ENCODE assay signal across 1 cellular context in genomic region chr10:100969175-100970075, GRCh38.
TF ChIP-seq lines count a peak whose summit lies in the region.

SEMA4G (plus strand) TSS chr10:100969504; CDS start chr10:100972913, 3,409 bp downstream.

TF ChIP-seq in HepG2, 621 proteins besides CTCF, POLR2A, EP300 and RAD21 (continued from another document):
- TF ChIP-seq NFKB2 (CRISPR knock-in tag; IDR thresholded peaks at IDR 0.05; ENCODE audit: borderline replicate concordance) (peak; percentile 67; the same call in 1 of the 2 replicates), ZNF574 (CRISPR knock-in tag; IDR thresholded peaks at IDR 0.05) (peak; percentile 69), ZNF441 (CRISPR knock-in tag; IDR thresholded peaks at IDR 0.05; ENCODE audit: borderline replicate concordance) (peak; percentile 61; the same call in 1 of the 2 replicates), DRAP1 (CRISPR knock-in tag; IDR thresholded peaks at IDR 0.05) (0 out of 2 replicates have a peak, but pooled peaks have one; percentile 6), MYNN (CRISPR knock-in tag; IDR thresholded peaks at IDR 0.05; ENCODE audit: low read depth) (no peak), ZNF546 (CRISPR knock-in tag; conservative IDR thresholded peaks at IDR 0.05) (peak; percentile 21; the same call in 1 of the 2 replicates), ZNF550 (CRISPR knock-in tag; IDR thresholded peaks at IDR 0.05; ENCODE audit: borderline replicate concordance) (no peak), HMGXB3 (CRISPR knock-in tag; IDR thresholded peaks at IDR 0.05; ENCODE audit: borderline replicate concordance) (no peak), ZFP91 (CRISPR knock-in tag; IDR thresholded peaks at IDR 0.05; ENCODE audit: borderline replicate concordance) (peak; percentile 56; the same call in 1 of the 2 replicates), NKX3-1 (CRISPR knock-in tag; IDR thresholded peaks at IDR 0.05) (no peak), FOXP1 (IDR thresholded peaks at IDR 0.05) (no peak), FOXP1 (CRISPR knock-in tag; IDR thresholded peaks at IDR 0.05) (no peak), POLR2G (IDR thresholded peaks at IDR 0.05; ENCODE audit: low read depth, low read length) (peak; percentile 37; the same call in 1 of the 2 replicates), NONO (IDR thresholded peaks at IDR 0.05) (no peak), NONO (CRISPR knock-in tag; conservative IDR thresholded peaks at IDR 0.05) (peak; percentile 70), BRCA1 (CRISPR knock-in tag; IDR thresholded peaks at IDR 0.05) (no peak), HCFC1 (IDR thresholded peaks at IDR 0.05; ENCODE audit: low read depth, low read length) (no peak), NR3C1 (CRISPR knock-in tag; IDR thresholded peaks at IDR 0.05) (no peak), PHF21A (CRISPR knock-in tag; IDR thresholded peaks at IDR 0.05) (0 out of 2 replicates have a peak, but pooled peaks have one; percentile 35), ZNF788 (CRISPR knock-in tag; IDR thresholded peaks at IDR 0.05; ENCODE audit: borderline replicate concordance) (peak; percentile 44; the same call in 1 of the 2 replicates), ZNF503 (CRISPR knock-in tag; IDR thresholded peaks at IDR 0.05) (0 out of 2 replicates have a peak, but pooled peaks have one; percentile 33), KLF12 (CRISPR knock-in tag; IDR thresholded peaks at IDR 0.05; ENCODE audit: borderline replicate concordance) (peak; percentile 82; the same call in 1 of the 2 replicates), REXO4 (CRISPR knock-in tag; IDR thresholded peaks at IDR 0.05; ENCODE audit: borderline replicate concordance) (no peak), RARG (CRISPR knock-in tag; IDR thresholded peaks at IDR 0.05; ENCODE audit: low read depth) (no peak), BCL6 (CRISPR knock-in tag; IDR thresholded peaks at IDR 0.05) (0 out of 2 replicates have a peak, but pooled peaks have one; percentile 2), MED8 (CRISPR knock-in tag; IDR thresholded peaks at IDR 0.05; ENCODE audit: insufficient replicate concordance) (peak; percentile 78), SSRP1 (CRISPR knock-in tag; IDR thresholded peaks at IDR 0.05) (no peak; the same call in 1 of the 2 replicates), CHD2 (IDR thresholded peaks at IDR 0.05; ENCODE audit: low read depth, low read length) (no peak), ZMYM3 (CRISPR knock-in tag; IDR thresholded peaks at IDR 0.05) (peak; percentile 81), SP140L (CRISPR knock-in tag; IDR thresholded peaks at IDR 0.05; ENCODE audit: borderline replicate concordance) (no peak), ZNF768 (CRISPR knock-in tag; IDR thresholded peaks at IDR 0.05) (peak; percentile 12; the same call in 1 of the 2 replicates), ZNF124 (CRISPR knock-in tag; IDR thresholded peaks at IDR 0.05) (no peak), AGO1 (IDR thresholded peaks at IDR 0.05; ENCODE audit: low read depth, low read length, poor library complexity, severe bottlenecking) (peak; percentile 5), U2AF2 (IDR thresholded peaks at IDR 0.05; ENCODE audit: low read depth, low read length) (no peak), ZNF747 (CRISPR knock-in tag; IDR thresholded peaks at IDR 0.05; ENCODE audit: borderline replicate concordance) (peak; percentile 60), ZBTB49 (CRISPR knock-in tag; IDR thresholded peaks at IDR 0.05; ENCODE audit: borderline replicate concordance) (0 out of 2 replicates have a peak, but pooled peaks have one; percentile 32), EZH2 (conservative IDR thresholded peaks at IDR 0.05; ENCODE audit: low read depth, low read length) (no peak), SYNCRIP (IDR thresholded peaks at IDR 0.05; ENCODE audit: insufficient read depth, low read depth, low read length) (no peak), HOXA9 (CRISPR knock-in tag; IDR thresholded peaks at IDR 0.05; ENCODE audit: borderline replicate concordance) (0 out of 2 replicates have a peak, but pooled peaks have one; percentile 67), SALL1 (CRISPR knock-in tag; IDR thresholded peaks at IDR 0.05) (peak; percentile 76), PHF20 (CRISPR knock-in tag; IDR thresholded peaks at IDR 0.05) (peak; percentile 44), SAP130 (CRISPR knock-in tag; IDR thresholded peaks at IDR 0.05; ENCODE audit: low read depth) (peak; percentile 56), MED1 (CRISPR knock-in tag; IDR thresholded peaks at IDR 0.05) (peak; percentile 57), CC2D1A (CRISPR knock-in tag; IDR thresholded peaks at IDR 0.05) (0 out of 2 replicates have a peak, but pooled peaks have one; percentile 33), REL (CRISPR knock-in tag; conservative IDR thresholded peaks at IDR 0.05) (peak; percentile 78; the same call in 1 of the 2 replicates), ZFP90 (CRISPR knock-in tag; IDR thresholded peaks at IDR 0.05; ENCODE audit: borderline replicate concordance) (peak; percentile 67; the same call in 1 of the 2 replicates), PCBP1 (IDR thresholded peaks at IDR 0.05; ENCODE audit: borderline replicate concordance, low read depth, low read length) (0 out of 2 replicates have a peak, but pooled peaks have one; percentile 48)
